ENCODE assay signal across 8 cellular contexts in genomic region chr3:73484656-73485248, GRCh38.
A peak's percentile ranks its signal among the peaks of the same experiment; 100 is the strongest.
DNase-seq lines count a peak whose midpoint lies in the region; ATAC-seq, FAIRE-seq and TF ChIP-seq lines count a peak whose summit lies in the region.

No MANE protein-coding gene starts in this region.

- intact Hi-C loops in uterus (cut with DNase I; ENCODE audit: low total_unique reads): no loop called here

- H3K27ac ChIP-seq in uterus: no peak overlapping the region

- no peaks in the 10 kb centered on the region for H3K27me3 ChIP-seq in uterus

- H3K9me3 ChIP-seq in uterus: no peaks in the 10 kb centered on the region

- TF ChIP-seq CTCF in fibroblast of the aortic adventitia (IDR thresholded peaks at IDR 0.05; ENCODE audit: insufficient read depth, low read length) (no peak), uterus (IDR thresholded peaks at IDR 0.05) (no peak)

- TF ChIP-seq POLR2A in uterus (IDR thresholded peaks at IDR 0.05): no peak

- no peaks in the 10 kb centered on the region for H3K36me3 ChIP-seq in uterus

- H3K4me3 ChIP-seq in fibroblast of the aortic adventitia (ENCODE audit: low read depth, low read length) (no peak overlapping the region), uterus (no peak overlapping the region)

- FAIRE-seq in RCC 7860 (lab: Jason Lieb, UNC): no peak

- DNase-seq in fibroblast of the aortic adventitia (ENCODE audit: low read depth): peak; percentile 40
- no peak for DNase-seq in ecto neural progenitor cell (ENCODE audit: low spot score)
- no peak for DNase-seq in medulla oblongata (ENCODE audit: extremely low spot score)
- DNase-seq in uterus: no peak
- DNase-seq in RCC 7860 (ENCODE audit: low spot score): no peak

- ATAC-seq in GM18517 (IDR thresholded peaks at IDR 0.05; ENCODE audit: unreplicated experiment): peak; percentile 87
- peak; percentile 87 for ATAC-seq in GM21576 (IDR thresholded peaks at IDR 0.05; ENCODE audit: unreplicated experiment)
- peak; percentile 81 for ATAC-seq in HG03342 (IDR thresholded peaks at IDR 0.05; ENCODE audit: unreplicated experiment)

- peaks cover 0 to 18% of the 10 kb centered on the region in 2 donors for H3K4me1 ChIP-seq in uterus
